Comparison of ENCODE assay signal across 9 cellular contexts in the genomic region with DNA sequence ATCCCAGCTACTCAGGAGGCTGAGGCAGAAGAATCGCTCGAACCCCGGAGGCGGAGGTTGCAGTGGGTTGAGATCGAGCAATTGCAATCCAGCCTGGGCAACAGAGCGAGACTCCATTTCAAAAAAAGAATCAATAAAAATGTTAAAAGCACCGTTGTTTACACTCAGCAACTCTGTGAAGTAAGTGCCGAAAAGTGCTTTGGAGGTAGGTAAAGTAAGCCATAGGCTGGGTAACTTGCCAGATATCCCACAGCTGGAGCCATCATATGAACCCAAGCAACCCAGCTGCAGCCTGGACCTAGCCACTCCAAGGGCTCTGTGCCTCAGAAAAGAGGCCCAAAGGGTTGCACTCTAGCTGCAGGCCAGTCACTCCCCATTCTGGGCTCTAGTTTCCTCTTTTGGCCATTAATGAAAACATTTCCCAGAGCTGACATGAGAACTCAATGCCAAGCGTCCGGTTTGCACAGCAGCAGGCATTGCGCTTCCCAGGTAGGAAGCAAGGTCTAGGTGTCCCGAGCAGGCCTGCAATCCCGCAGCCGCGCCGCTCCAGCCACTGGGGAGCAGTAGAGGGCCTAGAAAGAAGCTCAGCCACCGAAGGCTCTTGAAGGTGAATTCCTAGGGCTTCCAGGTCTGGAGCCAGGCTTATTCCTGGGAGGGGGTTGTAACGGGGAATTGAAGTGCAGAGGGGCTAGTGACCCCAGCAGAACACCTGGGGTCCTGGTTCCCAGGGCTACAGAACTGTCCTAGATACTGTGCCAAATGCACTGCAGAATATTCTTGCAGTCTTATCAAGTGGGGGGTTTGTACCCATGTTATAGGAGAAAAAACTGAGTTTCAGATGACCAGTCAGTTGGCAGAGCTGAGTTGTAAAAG. TPM values are rescaled to one million over a fixed set of nuclear protein-coding genes. Genes with fewer than 3 reads are reported as not detected.
DNase-seq lines count a peak whose midpoint lies in the region; ATAC-seq and TF ChIP-seq lines count a peak whose summit lies in the region.
"Had no signal": no experiment of that assay in that cellular context is flagged by ENCODE, and none has a peak within 500 bp of the region (broad histone marks: within the 10 kb centered on the region; RNA-seq: fewer than 3 reads in every experiment).

No MANE protein-coding gene starts in this region.

- peaks cover 0 to 28% (median 0%) of the 10 kb centered on the region in 3 donors for H3K36me3 ChIP-seq in Peyer's patch
- H3K36me3 ChIP-seq in gastroesophageal sphincter, result peaks cover 0 to 48% of the 10 kb centered on the region in 2 donors

- no peaks in the 10 kb centered on the region for H3K27me3 ChIP-seq in Peyer's patch
- no peaks in the 10 kb centered on the region for H3K27me3 ChIP-seq in gastroesophageal sphincter

- H3K4me3 ChIP-seq in Peyer's patch, result no peak overlapping the region
- H3K4me3 ChIP-seq in gastroesophageal sphincter, result no peak overlapping the region

- WGBS in gastroesophageal sphincter (ENCODE audit: low coverage in 1 of 2), 2 donors, result 53 to 89% methylated on average over 3 to 5 of the region's 18 CpGs

- intact Hi-C loops in posterior vena cava (cut with DNase I), result no loop called here

- ATAC-seq in gastroesophageal sphincter (peak; percentile 43), HG02870 (IDR thresholded peaks at IDR 0.05; ENCODE audit: unreplicated experiment) (no peak)

- H3K27me3 Mint-ChIP-seq in IgD-negative memory B cell, result no peaks in the 10 kb centered on the region

- peak overlapping the region; percentile 76 to 93 (median 83) for H3K27ac Mint-ChIP-seq in IgD-negative memory B cell

- no peaks in the 10 kb centered on the region for H3K9me3 Mint-ChIP-seq in IgD-negative memory B cell

- peaks cover 37 to 42% (median 41%) of the 10 kb centered on the region in 3 donors for H3K4me1 Mint-ChIP-seq in IgD-negative memory B cell

- H3K4me3 Mint-ChIP-seq in IgD-negative memory B cell, result peak overlapping the region in 3 of 4 donors; percentile 65 to 78 (median 76)

- TF ChIP-seq POLR2A in Peyer's patch (IDR thresholded peaks at IDR 0.05), result no peak
- no peak for TF ChIP-seq POLR2A in gastroesophageal sphincter (IDR thresholded peaks at IDR 0.05)

- TF ChIP-seq CTCF in Peyer's patch (IDR thresholded peaks at IDR 0.05) (peak; percentile 67 to 90 (median 79)), gastroesophageal sphincter (IDR thresholded peaks at IDR 0.05) (peak in 3 of 4 experiments; percentile 32 to 65 (median 47))

- H3K4me1 ChIP-seq in Peyer's patch (peaks cover 3 to 60% (median 53%) of the 10 kb centered on the region in 4 donors), gastroesophageal sphincter (peaks cover 0 to 12% (median 0%) of the 10 kb centered on the region in 3 donors)

- no peaks in the 10 kb centered on the region for H3K9me3 ChIP-seq in Peyer's patch
- H3K9me3 ChIP-seq in gastroesophageal sphincter, result no peaks in the 10 kb centered on the region

- DNase-seq in DMS 273 (lab: John Stamatoyannopoulos, UW; ENCODE audit: unreplicated experiment) (peak; percentile 92), Peyer's patch (peak; percentile 87 to 93 (median 89)), activated gamma-delta T cell (lab: John Stamatoyannopoulos, UW) (peak; percentile 42), posterior vena cava (ENCODE audit: low spot score) (peak; percentile 88), NCI-H1048 (lab: John Stamatoyannopoulos, UW) (no peak)

- H3K36me3 Mint-ChIP-seq in IgD-negative memory B cell, result peaks cover 2% of the 10 kb centered on the region

- H3K27ac ChIP-seq in Peyer's patch (peak overlapping the region; percentile 9 to 98 (median 64)), gastroesophageal sphincter (no peak overlapping the region)

- TF ChIP-seq EP300 in gastroesophageal sphincter (IDR thresholded peaks at IDR 0.05), result no peak

RNA-seq across cellular contexts. Expression of a gene that starts 4.1 kb away (rescaled TPM):
- 3,141 TPM for polyA plus RNA-seq in IgD-negative memory B cell
- total RNA-seq in Peyer's patch (10 to 100 TPM in 1 of 4 donors, 1 to 10 TPM in 3; 2.8 to 65.2 (median 4.2) TPM), gastroesophageal sphincter (under 1 TPM in 2 of 4 donors, not detected in 2; 0.40 to 0.99 TPM), posterior vena cava (under 1 TPM; 0.52 to 0.97 TPM)

RNA-seq across cellular contexts. Expression of a gene that starts 10.0 kb away (rescaled TPM):
- polyA plus RNA-seq in IgD-negative memory B cell, result 203 TPM
- total RNA-seq in Peyer's patch (100 to 1,000 TPM in 3 of 4 donors, 10 to 100 TPM in 1; 90.0 to 368 (median 148) TPM), gastroesophageal sphincter (10 to 100 TPM; 40.4 to 58.3 (median 51.4) TPM), posterior vena cava (10 to 100 TPM; 73.4 to 73.7 TPM)

RNA-seq across cellular contexts. Expression of a gene that starts 13.0 kb away (rescaled TPM):
- polyA plus RNA-seq in IgD-negative memory B cell, result 7,882 TPM
- total RNA-seq in Peyer's patch (100 to 1,000 TPM; 363 to 861 (median 619) TPM), gastroesophageal sphincter (1,000 to 10,000 TPM in 2 of 4 donors, 100 to 1,000 TPM in 2; 673 to 1,241 (median 970) TPM), posterior vena cava (1,000 to 10,000 TPM in 1 of 2 donors, 100 to 1,000 TPM in 1; 982 to 1,008 TPM)

RNA-seq across cellular contexts. Expression of a gene that starts 28.2 kb away (rescaled TPM):
- polyA plus RNA-seq in IgD-negative memory B cell, result not detected
- total RNA-seq in Peyer's patch (not detected), gastroesophageal sphincter (not detected), posterior vena cava (not detected)
- total RNA-seq: activated CD8-positive, alpha-beta memory T cell treated with anti-CD3 and anti-CD28 coated beads for 36 hours had no signal

RNA-seq across cellular contexts. Expression of a gene that starts 28.5 kb away (rescaled TPM):
- not detected for polyA plus RNA-seq in IgD-negative memory B cell
- total RNA-seq in Peyer's patch, result not detected
- total RNA-seq in gastroesophageal sphincter, result not detected
- total RNA-seq in posterior vena cava, result not detected
- total RNA-seq: activated CD8-positive, alpha-beta memory T cell treated with anti-CD3 and anti-CD28 coated beads for 36 hours had no signal

Comparison
In these comparisons a context has a peak if more than half of its experiments do, and no peak if none do; other contexts are left out.
1. H3K27ac ChIP-seq: peak in Peyer's patch (4 of 4); none in gastroesophageal sphincter (0 of 4).